Comparison of ENCODE assay signal across 14 cellular contexts in the genomic region with DNA sequence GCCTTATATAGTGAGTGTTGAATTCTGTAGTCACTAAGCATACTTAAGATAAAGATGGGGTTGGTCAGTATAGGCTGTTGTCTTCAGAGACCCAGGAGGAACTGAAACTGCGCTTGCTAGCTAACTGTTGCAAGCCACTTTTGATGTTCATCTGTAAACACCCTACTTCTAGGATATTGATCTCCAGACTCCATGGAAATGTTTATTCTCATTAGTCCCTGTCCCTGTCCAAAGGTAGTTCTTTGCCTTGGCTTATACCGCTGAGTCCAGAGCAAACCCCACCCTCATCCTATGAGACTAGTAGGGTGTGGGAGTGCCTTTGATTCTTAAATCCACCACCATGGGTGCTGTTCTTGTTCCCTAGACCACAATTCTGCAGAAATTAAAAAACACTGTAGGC. TPM values are rescaled to one million over a fixed set of nuclear protein-coding genes. Genes with fewer than 3 reads are reported as not detected.
DNase-seq lines count a peak whose midpoint lies in the region; ATAC-seq and TF ChIP-seq lines count a peak whose summit lies in the region.
"Had no signal": no experiment of that assay in that cellular context is flagged by ENCODE, and none has a peak within 500 bp of the region (broad histone marks: within the 10 kb centered on the region; RNA-seq: fewer than 3 reads in every experiment).

No MANE protein-coding gene starts in this region.

- no peak for TF ChIP-seq EP300 in SK-N-SH (IDR thresholded peaks at IDR 0.05; ENCODE audit: borderline replicate concordance in 1 of 2, low read depth in 1 of 2, low read length in 1 of 2)

- H4K20me1 ChIP-seq in H9 (ENCODE audit: control insufficient read depth, insufficient read depth, insufficient read length) (no peaks in the 10 kb centered on the region), SK-N-SH (ENCODE audit: insufficient read depth) (no peaks in the 10 kb centered on the region)

- CTCF ChIA-PET in SK-N-SH (lab: Yijun Ruan, JAX), result no interaction called here

- H3F3A ChIP-seq in SK-N-SH (replicated peaks; ENCODE audit: insufficient read depth), result no peaks in the 10 kb centered on the region

- no peak overlapping the region for H3K4ac ChIP-seq in H9 (ENCODE audit: low read depth, low read length)

- no peak overlapping the region for H4K8ac ChIP-seq in H9 (replicated peaks; ENCODE audit: insufficient read length, low read depth, low read length)

- H3K56ac ChIP-seq in H9 (ENCODE audit: insufficient read length, low read depth, low read length), result no peak overlapping the region

- H3K36me3 Mint-ChIP-seq in H9 (ENCODE audit: insufficient read depth in 1 of 3, low read depth in 3 of 3) (peaks cover 0 to 22% (median 9%) of the 10 kb centered on the region in 3 experiments; a peak in 6 of 7 replicates), naive B cell (no peaks in the 10 kb centered on the region), HFFc6 (ENCODE audit: low read depth) (peaks cover 3% of the 10 kb centered on the region), type B pancreatic cell (peaks cover 19% of the 10 kb centered on the region)

- no peak overlapping the region for H2BK15ac ChIP-seq in H9 (ENCODE audit: low read depth, low read length)

- H4K91ac ChIP-seq in H9 (ENCODE audit: insufficient read length, low read depth, low read length), result no peak overlapping the region

- H3K4me1 Mint-ChIP-seq in H9 (0 out of 4 replicates have a peak, but pooled peaks cover 0 to 2% of the 10 kb centered on the region in 2 experiments), naive B cell (peaks cover 9 to 27% (median 18%) of the 10 kb centered on the region in 3 donors), HFFc6 (ENCODE audit: low read depth) (peaks cover 14% of the 10 kb centered on the region), type B pancreatic cell (ENCODE audit: unreplicated experiment) (no peaks in the 10 kb centered on the region)

- H3K18ac ChIP-seq in H9 (ENCODE audit: insufficient read length, low read depth, low read length), result no peak overlapping the region

- H3K79me1 ChIP-seq in H9 (ENCODE audit: insufficient read depth, low read depth, low read length, poor library complexity, severe bottlenecking), result no peaks in the 10 kb centered on the region

- H2BK12ac ChIP-seq in H9 (ENCODE audit: insufficient read length, low read depth, low read length), result no peak overlapping the region

- no peaks in the 10 kb centered on the region for H3K23me2 ChIP-seq in H9 (ENCODE audit: insufficient read length, low read depth, low read length, poor library complexity, severe bottlenecking)

- H3K4me2 ChIP-seq in H9 (ENCODE audit: insufficient read depth, insufficient read length, low read length) (no peak overlapping the region), SK-N-SH (no peak overlapping the region)

- H3K4me3 Mint-ChIP-seq in H9 (no peak overlapping the region), naive B cell (peak overlapping the region in 5 of 8 donors; percentile 2 to 64 (median 28)), HFFc6 (no peak overlapping the region), type B pancreatic cell (no peak overlapping the region)
- H3K4me3 Mint-ChIP-seq: activated CD4-positive, alpha-beta T cell treated with anti-CD3 and anti-CD28 coated beads, Interleukin-2, amount 10 ng/mL, durations not matched to agents 24 days and 14 days; activated T-cell treated with anti-CD3 and anti-CD28 coated beads, Interleukin-2, amount 50 U/mL, for 72 hours had no signal

- DNase-seq in GM13976 (ENCODE audit: low spot score) (peak; percentile 62), H9 (no peak), OCI-M1 (lab: John Stamatoyannopoulos, UW) (peak; percentile 72), naive B cell (peak; percentile 23), HFFc6 (no peak), SK-N-SH (no peak), type B pancreatic cell (ENCODE audit: extremely low spot score, unreplicated experiment) (no peak)
- DNase-seq: activated CD4-positive, alpha-beta T cell treated with anti-CD3 and anti-CD28 coated beads, Interleukin-2, amount 10 ng/mL, durations not matched to agents 24 days and 14 days; activated T-cell treated with anti-CD3 and anti-CD28 coated beads, Interleukin-2, amount 50 U/mL, for 72 hours; COR-L47; cortex of kidney; mesendoderm; spleen had no signal

- H2AFZ ChIP-seq in H9 (ENCODE audit: low read length), result no peak overlapping the region
- H2AFZ ChIP-seq in SK-N-SH (ENCODE audit: low read depth), result no peak overlapping the region

- in situ Hi-C loops in GM13976 (cut with MboI; ENCODE audit: low sequenced_read_pairs, unreplicated experiment), result no loop called here

- no peak overlapping the region for H2AK5ac ChIP-seq in H9 (ENCODE audit: insufficient read length, low read length)

- no peak for TF ChIP-seq CTCF in GM13976 (IDR thresholded peaks at IDR 0.05; ENCODE audit: borderline replicate concordance, control extremely low read depth, extremely low read depth, insufficient read depth, missing control alignments)
- no peak for TF ChIP-seq CTCF in H9 (conservative IDR thresholded peaks at IDR 0.05)
- TF ChIP-seq CTCF in HFFc6 (IDR thresholded peaks at IDR 0.05), result no peak
- TF ChIP-seq CTCF in SK-N-SH (IDR thresholded peaks at IDR 0.05), result no peak
- TF ChIP-seq CTCF in type B pancreatic cell (conservative IDR thresholded peaks at IDR 0.05), result no peak

- H2BK20ac ChIP-seq in H9 (ENCODE audit: low read depth, low read length, poor library complexity, severe bottlenecking), result no peak overlapping the region

- H3K27me3 Mint-ChIP-seq in H9 (ENCODE audit: low read depth), result no peaks in the 10 kb centered on the region
- no peaks in the 10 kb centered on the region for H3K27me3 Mint-ChIP-seq in naive B cell
- H3K27me3 Mint-ChIP-seq in HFFc6 (ENCODE audit: insufficient read depth), result no peaks in the 10 kb centered on the region
- H3K27me3 Mint-ChIP-seq in type B pancreatic cell, result no peaks in the 10 kb centered on the region
- H3K27me3 Mint-ChIP-seq: activated CD4-positive, alpha-beta T cell treated with anti-CD3 and anti-CD28 coated beads, Interleukin-2, amount 10 ng/mL, durations not matched to agents 24 days and 14 days had no signal

- peak; percentile 84 to 88 for ATAC-seq in naive B cell (ENCODE audit: low read depth in 2 of 2)
- ATAC-seq: activated T-cell treated with anti-CD3 and anti-CD28 coated beads, Interleukin-2, amount 50 U/mL, for 72 hours; HCT116 had no signal

- H2BK120ac ChIP-seq in H9 (ENCODE audit: low read depth, low read length, poor library complexity, severe bottlenecking), result no peak overlapping the region

- no peak for TF ChIP-seq RAD21 in SK-N-SH (IDR thresholded peaks at IDR 0.05; ENCODE audit: low read length)

- H3K79me2 ChIP-seq in H9 (ENCODE audit: insufficient read depth, low read length), result no peaks in the 10 kb centered on the region
- H3K79me2 ChIP-seq in SK-N-SH (ENCODE audit: insufficient read depth), result no peaks in the 10 kb centered on the region

- H3K4me1 ChIP-seq in H9 (ENCODE audit: insufficient read depth, low read length) (no peaks in the 10 kb centered on the region; the same call in 1 of the 2 replicates), SK-N-SH (ENCODE audit: control insufficient read depth in 1 of 2, insufficient read depth in 2 of 2, low read depth in 1 of 2, low read length in 1 of 2) (no peaks in the 10 kb centered on the region)

- no peaks in the 10 kb centered on the region for H3K9me2 ChIP-seq in SK-N-SH

- no peak overlapping the region for H2BK5ac ChIP-seq in H9 (ENCODE audit: insufficient read length, low read length)

- no peak overlapping the region for H3K9ac ChIP-seq in H9 (ENCODE audit: extremely low read depth, insufficient read length, low read length)
- H3K9ac ChIP-seq in SK-N-SH, result no peak overlapping the region

- no peak overlapping the region for H3K23ac ChIP-seq in H9 (ENCODE audit: insufficient read length, low read depth, low read length)

- POLR2A ChIA-PET in SK-N-SH (lab: Yijun Ruan, JAX), result no interaction called here

- H3K36me3 ChIP-seq in SK-N-SH (replicated peaks in 1 of 2; ENCODE audit: control insufficient read depth in 1 of 2, insufficient read depth in 2 of 2, low read length in 1 of 2), result peaks cover 3 to 22% of the 10 kb centered on the region in 2 experiments

- H3K14ac ChIP-seq in H9 (ENCODE audit: insufficient read depth, low read length), result no peak overlapping the region

- no peak overlapping the region for H4K5ac ChIP-seq in H9 (ENCODE audit: insufficient read length, low read depth, low read length)

- WGBS in H9 (ENCODE audit: extremely low coverage, insufficient read length, low lambda C conversion rate), result no CpG with 5 or more reads among the region's 2 CpGs
- 100% methylated on average over 2 of the region's 2 CpGs for WGBS in SK-N-SH (ENCODE audit: low lambda C conversion rate)

- H3K4me3 ChIP-seq in SK-N-SH (ENCODE audit: low read depth in 2 of 2, low read length in 1 of 2), result no peak overlapping the region
- H3K4me3 ChIP-seq: spleen had no signal

- no peaks in the 10 kb centered on the region for H3K27me3 ChIP-seq in H9 (ENCODE audit: insufficient read depth, low read length)
- no peaks in the 10 kb centered on the region for H3K27me3 ChIP-seq in SK-N-SH (ENCODE audit: insufficient read depth)
- H3K27me3 ChIP-seq: spleen had no signal

- no peaks in the 10 kb centered on the region for H3K9me3 Mint-ChIP-seq in H9
- no peaks in the 10 kb centered on the region for H3K9me3 Mint-ChIP-seq in naive B cell
- no peaks in the 10 kb centered on the region for H3K9me3 Mint-ChIP-seq in HFFc6
- no peaks in the 10 kb centered on the region for H3K9me3 Mint-ChIP-seq in type B pancreatic cell
- H3K9me3 Mint-ChIP-seq: activated CD4-positive, alpha-beta T cell treated with anti-CD3 and anti-CD28 coated beads, Interleukin-2, amount 10 ng/mL, durations not matched to agents 24 days and 14 days; activated T-cell treated with anti-CD3 and anti-CD28 coated beads, Interleukin-2, amount 50 U/mL, for 72 hours had no signal

- H3K27ac ChIP-seq in H9 (ENCODE audit: insufficient read length, low read depth, low read length), result no peak overlapping the region
- no peak overlapping the region for H3K27ac ChIP-seq in SK-N-SH (ENCODE audit: low read depth in 2 of 2, low read length in 1 of 2)

- H3K27ac Mint-ChIP-seq in H9 (peak overlapping the region in 2 of 3 experiments; percentile 38 to 79; a peak in 1 of 7 replicates), naive B cell (peak overlapping the region; percentile 24 to 77 (median 58)), HFFc6 (no peak overlapping the region), type B pancreatic cell (no peak overlapping the region)
- H3K27ac Mint-ChIP-seq: activated CD4-positive, alpha-beta T cell treated with anti-CD3 and anti-CD28 coated beads, Interleukin-2, amount 10 ng/mL, durations not matched to agents 24 days and 14 days; activated T-cell treated with anti-CD3 and anti-CD28 coated beads, Interleukin-2, amount 50 U/mL, for 72 hours had no signal

- H3K9me3 ChIP-seq in H9 (ENCODE audit: control insufficient read depth, low read depth, low read length) (no peaks in the 10 kb centered on the region), SK-N-SH (no peaks in the 10 kb centered on the region)
- H3K9me3 ChIP-seq: spleen had no signal

- no peak overlapping the region for H3T11ph ChIP-seq in H9 (ENCODE audit: low read length)

RNA-seq across cellular contexts. Expression of a gene that starts 36.4 kb away (rescaled TPM):
- total RNA-seq in H9 (2021), result 26.8 and 29.2 TPM in 2 replicates
- polyA plus RNA-seq in naive B cell (ENCODE audit: low read depth in 6 of 6), result 10 to 100 TPM in 3 of 6 donors, 1 to 10 TPM in 3; 5.0 to 29.8 (median 10.0) TPM
- total RNA-seq in HFFc6 (2021; fragmentation: NEBNext Ultra II Directional; extraction: Animal tissue kit (Norgen Biotek cat#: 25700)), result 10 to 100 TPM in 5 of 6 experiments, 1 to 10 TPM in 1; 9.7 to 14.3 (median 12.5) TPM
- polyA plus RNA-seq in SK-N-SH (2012; rRNA removed), result 7.8 and 9.7 TPM in 2 replicates
- polyA plus RNA-seq in SK-N-SH (2012; cell fraction: cytosol; rRNA removed), result 5.2 and 5.6 TPM in 2 replicates
- 23.5 and 24.6 TPM in 2 replicates for polyA plus RNA-seq in SK-N-SH (2012; cell fraction: nucleus; rRNA removed)
- total RNA-seq in type B pancreatic cell (ENCODE audit: low replicate concordance), result 35.5 and 40.6 TPM in 2 replicates

RNA-seq across cellular contexts. Expression of a gene that starts 40.3 kb away (rescaled TPM):
- total RNA-seq in H9 (2021) (127 and 138 TPM in 2 replicates), type B pancreatic cell (ENCODE audit: low replicate concordance) (68.9 and 80.9 TPM in 2 replicates)
- polyA plus RNA-seq in naive B cell (ENCODE audit: low read depth in 6 of 6) (10 to 100 TPM; 24.8 to 60.7 (median 32.3) TPM), SK-N-SH (2012; rRNA removed) (5.9 and 7.4 TPM in 2 replicates)
- 10 to 100 TPM; 28.4 to 39.6 (median 34.2) TPM for total RNA-seq in HFFc6 (2021; fragmentation: NEBNext Ultra II Directional; extraction: Animal tissue kit (Norgen Biotek cat#: 25700))
- 6.0 and 6.5 TPM in 2 replicates for polyA plus RNA-seq in SK-N-SH (2012; cell fraction: cytosol; rRNA removed)
- polyA plus RNA-seq in SK-N-SH (2012; cell fraction: nucleus; rRNA removed), result 9.4 and 13.9 TPM in 2 replicates

Comparison
In these comparisons a context has a peak if more than half of its experiments do, and no peak if none do; other contexts are left out.
1. DNase-seq: peak in GM13976 (single experiment), OCI-M1 (single experiment) and naive B cell (single experiment); none in H9 (single experiment), HFFc6 (single experiment), SK-N-SH (single experiment) and type B pancreatic cell (single experiment).
2. H3K27ac Mint-ChIP-seq: peak in H9 (2 of 3) and naive B cell (6 of 6); none in HFFc6 (single experiment) and type B pancreatic cell (single experiment).
3. H3K4me3 Mint-ChIP-seq: peak in naive B cell (5 of 8); none in H9 (0 of 2), HFFc6 (single experiment) and type B pancreatic cell (single experiment).